In the genomic region with DNA sequence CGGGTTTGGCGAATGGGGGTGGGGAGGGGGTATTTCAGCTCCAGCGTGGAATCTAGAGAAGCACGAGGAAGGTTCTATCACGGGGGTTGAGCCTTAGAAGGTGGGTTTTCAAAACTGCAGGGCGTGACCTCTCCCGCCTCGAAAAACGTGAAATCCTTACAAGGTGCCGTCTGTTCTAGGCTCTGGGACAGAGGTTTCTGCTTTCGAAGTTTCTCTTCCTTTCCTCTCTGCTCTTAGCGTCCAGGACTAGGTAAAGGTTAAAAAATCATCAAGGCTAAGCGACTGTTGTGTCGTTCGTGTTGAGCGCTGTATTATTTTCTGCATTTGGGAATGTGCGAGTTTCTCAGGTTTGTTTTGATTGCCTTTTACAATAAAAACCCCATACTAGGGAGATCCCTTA, we compare ENCODE assay signal across 8 cellular contexts. TPM values are rescaled to one million over a fixed set of nuclear protein-coding genes. Genes with fewer than 3 reads are reported as not detected.
DNase-seq lines count a peak whose midpoint lies in the region; ATAC-seq, FAIRE-seq and TF ChIP-seq lines count a peak whose summit lies in the region.

No MANE protein-coding gene starts in this region.

- no TSS peak for BruUV-seq in HepG2 (replicated peaks; lab: Mats Ljungman, UMichigan)

- no peaks in the 10 kb centered on the region for H3K9me3 Mint-ChIP-seq in CD8-positive, alpha-beta memory T cell

- TF ChIP-seq RAD21 in HepG2 (CRISPR knock-in tag; IDR thresholded peaks at IDR 0.05), result no peak

- CTCF ChIA-PET in CD8-positive, alpha-beta memory T cell (lab: Charles Lee), result no interaction called here
- CTCF ChIA-PET in HepG2 (lab: Yijun Ruan, JAX; ENCODE audit: low intra/inter-chr PET ratio, low total read pairs), result no interaction called here

- peak overlapping the region; percentile 63 to 83 (median 70) for H3K4me3 Mint-ChIP-seq in CD8-positive, alpha-beta memory T cell

- no peaks in the 10 kb centered on the region for H3K36me3 ChIP-seq in CD8-positive, alpha-beta memory T cell (ENCODE audit: insufficient read depth, low read length)
- H3K36me3 ChIP-seq in SK-N-MC (ENCODE audit: insufficient read depth, low read length) (no peaks in the 10 kb centered on the region), psoas muscle (ENCODE audit: insufficient read depth in 1 of 2, low read depth in 1 of 2) (no peaks in the 10 kb centered on the region), HepG2 (replicated peaks in 1 of 2; ENCODE audit: control insufficient read depth in 1 of 2, insufficient read depth in 2 of 2, low read length in 2 of 2) (no peaks in the 10 kb centered on the region)

- peak overlapping the region in 2 of 8 donors; percentile 33 to 45 for H3K27ac Mint-ChIP-seq in CD8-positive, alpha-beta memory T cell

- H2AFZ ChIP-seq in HepG2 (ENCODE audit: low read length), result no peak overlapping the region

- no peak overlapping the region for H3K4me2 ChIP-seq in HepG2 (ENCODE audit: low read depth, low read length)

- no peak for DNase-seq in CD8-positive, alpha-beta memory T cell
- DNase-seq in SK-N-MC (ENCODE audit: low read depth, low spot score), result no peak
- DNase-seq in fibroblast of the aortic adventitia (ENCODE audit: low read depth), result no peak
- no peak for DNase-seq in psoas muscle
- no peak for DNase-seq in medulla oblongata (ENCODE audit: extremely low spot score)
- DNase-seq in HepG2 (ENCODE audit: low spot score), result no peak
- DNase-seq in ACHN, result no peak

- no peaks in the 10 kb centered on the region for H3K27me3 ChIP-seq in CD8-positive, alpha-beta memory T cell (ENCODE audit: insufficient read depth, low read length, poor library complexity, severe bottlenecking)
- H3K27me3 ChIP-seq in psoas muscle (ENCODE audit: insufficient read depth in 3 of 3, low read length in 2 of 3), result peaks cover 0 to 14% (median 0%) of the 10 kb centered on the region in 3 donors
- H3K27me3 ChIP-seq in HepG2 (ENCODE audit: control insufficient read depth in 1 of 2, insufficient read depth in 2 of 2, low read length in 2 of 2), result peaks cover 0 to 10% of the 10 kb centered on the region in 2 experiments; a peak in 2 of 5 replicates

- H4K20me1 ChIP-seq in HepG2 (ENCODE audit: insufficient read depth, low read length), result no peaks in the 10 kb centered on the region

- no peak overlapping the region for H3K27ac ChIP-seq in CD8-positive, alpha-beta memory T cell (ENCODE audit: low read depth, low read length)
- H3K27ac ChIP-seq in SK-N-MC, result no peak overlapping the region
- no peak overlapping the region for H3K27ac ChIP-seq in psoas muscle
- no peak overlapping the region for H3K27ac ChIP-seq in HepG2 (ENCODE audit: extremely low read length, insufficient read depth, low read length)

- intact Hi-C loops in psoas muscle (cut with DNase I), result loop anchor here in 1 of 2 donors (5.0 to 10.0 kb wide), 2 partner anchors 94 to 121 kb away; no protein-coding TSS in a partner anchor
- intact Hi-C loops in HepG2 (cut with micrococcal nuclease; ENCODE audit: unreplicated experiment), result no loop called here

- no peak for ATAC-seq in psoas muscle
- ATAC-seq in HepG2, result no peak
- ATAC-seq in HG02571 (IDR thresholded peaks at IDR 0.05; ENCODE audit: unreplicated experiment), result no peak

- no peak for TF ChIP-seq CTCF in fibroblast of the aortic adventitia (IDR thresholded peaks at IDR 0.05; ENCODE audit: insufficient read depth, low read length)
- TF ChIP-seq CTCF in psoas muscle (IDR thresholded peaks at IDR 0.05), result no peak
- TF ChIP-seq CTCF in HepG2 (CRISPR knock-in tag; IDR thresholded peaks at IDR 0.05), result no peak

- no peak overlapping the region for H3K4me3 ChIP-seq in CD8-positive, alpha-beta memory T cell (ENCODE audit: low read length)
- H3K4me3 ChIP-seq in SK-N-MC (peak overlapping the region; percentile 77), fibroblast of the aortic adventitia (ENCODE audit: low read depth, low read length) (peak overlapping the region; percentile 58), psoas muscle (peak overlapping the region; percentile 71), HepG2 (replicated peaks in 1 of 3; ENCODE audit: insufficient read depth in 1 of 3, low read depth in 2 of 3, low read length in 3 of 3) (no peak overlapping the region)

- no peaks in the 10 kb centered on the region for H3K9me3 ChIP-seq in CD8-positive, alpha-beta memory T cell (ENCODE audit: low read length)
- H3K9me3 ChIP-seq in SK-N-MC (ENCODE audit: low read depth, low read length) (no peaks in the 10 kb centered on the region), psoas muscle (no peaks in the 10 kb centered on the region), HepG2 (ENCODE audit: low read length) (no peaks in the 10 kb centered on the region)

- no peak for TF ChIP-seq POLR2A in HepG2 (IDR thresholded peaks at IDR 0.05; ENCODE audit: insufficient read depth in 1 of 2, low read depth in 2 of 2, low read length in 2 of 2)

- in situ Hi-C loops in HepG2 (cut with HindIII; ENCODE audit: extremely low pct_ligation_motif_present, low pct_unique_long_range_greater_than_20kb) (no loop called here), ACHN (cut with HindIII; ENCODE audit: low pct_ligation_motif_present, low pct_unique_long_range_greater_than_20kb, low sequenced_read_pairs) (no loop called here)

- FAIRE-seq in HepG2 (lab: Jason Lieb, UNC), result no peak

- peaks cover 0 to 1% (median 0%) of the 10 kb centered on the region in 3 donors for H3K36me3 Mint-ChIP-seq in CD8-positive, alpha-beta memory T cell

- no peaks in the 10 kb centered on the region for H3K79me2 ChIP-seq in HepG2 (ENCODE audit: insufficient read depth, low read length)

- TF ChIP-seq EP300 in HepG2 (IDR thresholded peaks at IDR 0.05; ENCODE audit: low read depth in 2 of 2, low read length in 2 of 2), result no peak
- no peak for TF ChIP-seq EP300 in HepG2 (CRISPR knock-in tag; IDR thresholded peaks at IDR 0.05; ENCODE audit: borderline replicate concordance)

- peaks cover 21% of the 10 kb centered on the region for H3K4me1 ChIP-seq in CD8-positive, alpha-beta memory T cell (ENCODE audit: insufficient read depth, low read length)
- H3K4me1 ChIP-seq in psoas muscle (no peaks in the 10 kb centered on the region), HepG2 (ENCODE audit: insufficient read depth, low read length) (no peaks in the 10 kb centered on the region)

- peaks cover 0 to 8% of the 10 kb centered on the region in 2 donors for H3K27me3 Mint-ChIP-seq in CD8-positive, alpha-beta memory T cell

- 18 to 39% (median 36%) methylated on average over 15 to 17 of the region's 17 CpGs for WGBS in psoas muscle, 3 donors
- 51% methylated on average over 17 of the region's 17 CpGs for WGBS in HepG2 (ENCODE audit: low lambda C conversion rate)

- POLR2A ChIA-PET in CD8-positive, alpha-beta memory T cell (lab: Charles Lee), result no interaction called here
- POLR2A ChIA-PET in HepG2 (lab: Yijun Ruan, JAX), result no interaction called here

- no peak overlapping the region for H3K9ac ChIP-seq in SK-N-MC (ENCODE audit: insufficient read length)
- H3K9ac ChIP-seq in HepG2 (ENCODE audit: insufficient read depth, low read depth, low read length), result no peak overlapping the region

- H3K4me1 Mint-ChIP-seq in CD8-positive, alpha-beta memory T cell, result peaks cover 20 to 34% (median 29%) of the 10 kb centered on the region in 3 donors

TF ChIP-seq in HepG2, 621 proteins besides CTCF, POLR2A, EP300 and RAD21 (continues in another document):
- TF ChIP-seq ZSCAN20 (CRISPR knock-in tag; IDR thresholded peaks at IDR 0.05; ENCODE audit: borderline replicate concordance) (no peak), ZNF343 (CRISPR knock-in tag; IDR thresholded peaks at IDR 0.05) (no peak), YEATS2 (CRISPR knock-in tag; IDR thresholded peaks at IDR 0.05; ENCODE audit: borderline replicate concordance) (no peak), ZBTB7A (CRISPR knock-in tag; IDR thresholded peaks at IDR 0.05) (no peak), NR2F2 (IDR thresholded peaks at IDR 0.05; ENCODE audit: borderline replicate concordance, low read depth) (no peak), HNRNPH1 (optimal IDR thresholded peaks at IDR 0.05; ENCODE audit: low read depth, low read length) (no peak), KLF15 (CRISPR knock-in tag; IDR thresholded peaks at IDR 0.05; ENCODE audit: borderline replicate concordance) (no peak), PITX1 (CRISPR knock-in tag; IDR thresholded peaks at IDR 0.05) (no peak), RORA (CRISPR knock-in tag; IDR thresholded peaks at IDR 0.05) (no peak)

RNA-seq across cellular contexts. Expression of a gene that starts 1.1 kb away (rescaled TPM):
- 1 to 10 TPM; 7.5 to 8.1 TPM for total RNA-seq in CD8-positive, alpha-beta memory T cell
- polyA plus RNA-seq in CD8-positive, alpha-beta memory T cell, result 18.5 TPM
- 41.9 and 98.1 TPM in 2 replicates for total RNA-seq in fibroblast of the aortic adventitia (ENCODE audit: low replicate concordance)
- total RNA-seq in psoas muscle, result 1,000 to 10,000 TPM; 6,074 to 8,382 (median 6,962) TPM
- polyA plus RNA-seq in psoas muscle, result 1,000 to 10,000 TPM in 2 of 3 donors, 100 to 1,000 TPM in 1; 325 to 4,774 (median 2,961) TPM
- total RNA-seq in HepG2 (2016; rRNA removed; fragmentation: Illumina TruSeq; extraction: Trizol), result not detected in 2 replicates
- not detected in 2 replicates for total RNA-seq in HepG2 (2016; cell fraction: cytosol; rRNA removed; fragmentation: Illumina TruSeq; extraction: Trizol; ENCODE audit: low read depth)
- not detected in 2 replicates for total RNA-seq in HepG2 (2016; cell fraction: insoluble cytoplasmic fraction; rRNA removed; fragmentation: Illumina TruSeq; extraction: Trizol)
- not detected in 2 replicates for total RNA-seq in HepG2 (2016; cell fraction: membrane; rRNA removed; fragmentation: Illumina TruSeq; extraction: Trizol)
- total RNA-seq in HepG2 (2016; cell fraction: nucleus; rRNA removed; fragmentation: Illumina TruSeq; extraction: Trizol), result not detected in 2 replicates
- 0.24 and 0.33 TPM in 2 replicates for polyA plus RNA-seq in HepG2 (2011; rRNA removed)
- polyA plus RNA-seq in HepG2 (2011; cell fraction: cytosol; rRNA removed), result 0.15 and 0.18 TPM in 2 replicates
- 0.14 and 0.18 TPM in 2 replicates for polyA plus RNA-seq in HepG2 (2011; cell fraction: nucleus; rRNA removed)
- 0.28 TPM in 1 of 2 replicates, not detected in the other for polyA plus RNA-seq in HepG2 (2012)
- polyA plus RNA-seq in HepG2 (2016; cell fraction: cytosol; fragmentation: Illumina TruSeq; extraction: Trizol; ENCODE audit: low read depth), result not detected in 2 replicates
- 0.11 TPM in 1 of 2 replicates, not detected in the other for polyA plus RNA-seq in HepG2 (2016; cell fraction: insoluble cytoplasmic fraction; fragmentation: Illumina TruSeq; extraction: Trizol; ENCODE audit: low read depth)
- polyA plus RNA-seq in HepG2 (2016; cell fraction: membrane; fragmentation: Illumina TruSeq; extraction: Trizol; ENCODE audit: low read depth), result 0.07 TPM in 1 of 2 replicates, not detected in the other
- polyA plus RNA-seq in HepG2 (2016; cell fraction: nucleus; fragmentation: Illumina TruSeq; extraction: Trizol; ENCODE audit: insufficient read depth, low read depth), result not detected in 2 replicates
- 1.0 and 84.7 TPM in 2 replicates for polyA minus RNA-seq in HepG2 (2011; rRNA and poly(A)+ RNA removed; ENCODE audit: low replicate concordance)
- polyA minus RNA-seq in HepG2 (2011; cell fraction: cytosol; rRNA and poly(A)+ RNA removed), result 0.40 TPM in 1 of 2 replicates, not detected in the other
- polyA minus RNA-seq in HepG2 (2011; cell fraction: nucleus; rRNA and poly(A)+ RNA removed), result 0.62 and 0.90 TPM in 2 replicates

Comparison
In these comparisons a context has a peak if more than half of its experiments do, and no peak if none do; other contexts are left out.
1. H3K4me3 ChIP-seq: peak in SK-N-MC (single experiment), fibroblast of the aortic adventitia (single experiment) and psoas muscle (single experiment); none in CD8-positive, alpha-beta memory T cell (single experiment) and HepG2 (0 of 3).
2. RNA of a gene that starts 1.1 kb away (total RNA-seq): 6,074 to 8,382 TPM in psoas muscle; 41.9 to 98.1 TPM in fibroblast of the aortic adventitia, 7.5 to 8.1 TPM in CD8-positive, alpha-beta memory T cell and not detected in HepG2; every median in the first group is over 10 times any median in the second.